8 cellular contexts compared by ENCODE assay signal in genomic region chr7:107580716-107581383, GRCh38. TPM values are rescaled to one million over a fixed set of nuclear protein-coding genes. Genes with fewer than 3 reads are reported as not detected.
A peak's percentile ranks its signal among the peaks of the same experiment; 100 is the strongest.
DNase-seq lines count a peak whose midpoint lies in the region; ATAC-seq, FAIRE-seq and TF ChIP-seq lines count a peak whose summit lies in the region.

No MANE protein-coding gene starts in this region.

- H3K4me1 ChIP-seq in mesodermal cell (ENCODE audit: control insufficient read depth, insufficient read depth, low read length, poor library complexity, severe bottlenecking): no peaks in the 10 kb centered on the region

- POLR2A ChIA-PET in MCF 10A (lab: Yijun Ruan, JAX): interaction anchor here (0.6 to 6.3 kb wide), 11 partner anchors 9 to 163 kb away, joined by 3 to 47 read pairs (median 4); partner anchors contain the start of genes CBLL1, COG5 and DUS4L

- no peak for DNase-seq in stimulated activated naive CD8-positive, alpha-beta T cell treated with anti-CD3 and anti-CD28 coated beads, Interleukin-15, Interleukin-2, amounts not matched to agents 100 U/mL and 50 U/mL, for 24 hours
- DNase-seq in MCF 10A (ENCODE audit: unreplicated experiment): peak; percentile 7
- DNase-seq in GDM1 (lab: John Stamatoyannopoulos, UW): no peak
- no peak for DNase-seq in NCI-H345 treated with DMSO at 0.1 percent for 48 hours (lab: John Stamatoyannopoulos, UW; ENCODE audit: unreplicated experiment)
- DNase-seq in HTR-8/SVneo (ENCODE audit: insufficient read length, low spot score): no peak
- no peak for DNase-seq in activated naive CD4-positive, alpha-beta T cell (lab: John Stamatoyannopoulos, UW)

- H3K9me3 Mint-ChIP-seq in stimulated activated naive CD8-positive, alpha-beta T cell treated with anti-CD3 and anti-CD28 coated beads, Interleukin-15, Interleukin-2, amounts not matched to agents 100 ng/mL and 50 ng/mL, for 24 hours: no peaks in the 10 kb centered on the region
- no peaks in the 10 kb centered on the region for H3K9me3 Mint-ChIP-seq in MCF 10A (ENCODE audit: unreplicated experiment)

- peaks cover 24% of the 10 kb centered on the region for H3K4me1 Mint-ChIP-seq in stimulated activated naive CD8-positive, alpha-beta T cell treated with anti-CD3 and anti-CD28 coated beads, Interleukin-15, Interleukin-2, amounts not matched to agents 100 ng/mL and 50 ng/mL, for 24 hours (ENCODE audit: low read depth)
- H3K4me1 Mint-ChIP-seq in MCF 10A (ENCODE audit: insufficient read depth, unreplicated experiment): peaks cover 20% of the 10 kb centered on the region

- CTCF ChIA-PET in MCF 10A (lab: Yijun Ruan, JAX): interaction anchor here (0.6 to 1.5 kb wide), 4 partner anchors 18 to 309 kb away, joined by 3 to 4 read pairs (median 3); no protein-coding TSS in a partner anchor

- H3K4me3 ChIP-seq in mesodermal cell (ENCODE audit: extremely low read depth, insufficient read depth, low read length, poor library complexity, severe bottlenecking): peak overlapping the region; percentile 68

- WGBS in mesodermal cell (ENCODE audit: insufficient coverage in 2 of 2), 2 experiments: no CpG with 5 or more reads among the region's 10 CpGs

- BruUV-seq in MCF 10A (replicated peaks; lab: Mats Ljungman, UMichigan): TSS peak; percentile 54

- H3K27ac ChIP-seq in mesodermal cell (ENCODE audit: low read depth, low read length, severe bottlenecking): peak overlapping the region; percentile 85

- H3K9me3 ChIP-seq in mesodermal cell (ENCODE audit: control insufficient read depth, low read length): no peaks in the 10 kb centered on the region

- no peaks in the 10 kb centered on the region for H3K27me3 Mint-ChIP-seq in stimulated activated naive CD8-positive, alpha-beta T cell treated with anti-CD3 and anti-CD28 coated beads, Interleukin-15, Interleukin-2, amounts not matched to agents 100 ng/mL and 50 ng/mL, for 24 hours
- H3K27me3 Mint-ChIP-seq in MCF 10A (ENCODE audit: insufficient read depth, unreplicated experiment): no peaks in the 10 kb centered on the region

- no peak for FAIRE-seq in HTR-8/SVneo (lab: Jason Lieb, UNC)

- peak overlapping the region; percentile 49 for H3K27ac Mint-ChIP-seq in stimulated activated naive CD8-positive, alpha-beta T cell treated with anti-CD3 and anti-CD28 coated beads, Interleukin-15, Interleukin-2, amounts not matched to agents 100 ng/mL and 50 ng/mL, for 24 hours
- H3K27ac Mint-ChIP-seq in MCF 10A (ENCODE audit: low read depth, unreplicated experiment): peak overlapping the region; percentile 75

- ATAC-seq in stimulated activated naive CD8-positive, alpha-beta T cell treated with anti-CD3 and anti-CD28 coated beads, Interleukin-15, Interleukin-2, amounts not matched to agents 100 U/mL and 50 U/mL, for 24 hours: no peak

- TF ChIP-seq CTCF in MCF 10A (IDR thresholded peaks at IDR 0.05; ENCODE audit: unreplicated experiment): no peak

- peaks cover 21% of the 10 kb centered on the region for H3K36me3 Mint-ChIP-seq in stimulated activated naive CD8-positive, alpha-beta T cell treated with anti-CD3 and anti-CD28 coated beads, Interleukin-15, Interleukin-2, amounts not matched to agents 100 ng/mL and 50 ng/mL, for 24 hours (ENCODE audit: low read depth)
- peaks cover 18% of the 10 kb centered on the region for H3K36me3 Mint-ChIP-seq in MCF 10A (ENCODE audit: insufficient read depth, unreplicated experiment)

- intact Hi-C loops in MCF 10A (cut with micrococcal nuclease): loop anchor here (1.0 to 5.0 kb wide), 3 partner anchors 14 to 161 kb away; partner anchors contain the start of gene CBLL1

- peaks cover 10% of the 10 kb centered on the region for H3K36me3 ChIP-seq in mesodermal cell (ENCODE audit: control insufficient read depth, insufficient read depth, low read length)

- H3K4me3 Mint-ChIP-seq in stimulated activated naive CD8-positive, alpha-beta T cell treated with anti-CD3 and anti-CD28 coated beads, Interleukin-15, Interleukin-2, amounts not matched to agents 100 ng/mL and 50 ng/mL, for 24 hours: peak overlapping the region; percentile 92
- H3K4me3 Mint-ChIP-seq in MCF 10A (ENCODE audit: unreplicated experiment): peak overlapping the region; percentile 87

RNA-seq across cellular contexts. Expression of gene BCAP29, which starts 0.8 kb away (rescaled TPM):
- 61.5 and 73.4 TPM in 2 replicates for total RNA-seq in MCF 10A (2022)
- polyA plus RNA-seq in mesodermal cell (2013, experiment 1 of 2): 44.4 TPM
- 54.9 TPM for polyA plus RNA-seq in mesodermal cell (2013, experiment 2 of 2)

RNA-seq across cellular contexts. Expression of gene DUS4L, which starts 17.1 kb away (rescaled TPM):
- total RNA-seq in MCF 10A (2022): 14.5 and 16.3 TPM in 2 replicates
- 11.8 TPM for polyA plus RNA-seq in mesodermal cell (2013, experiment 1 of 2)
- 12.2 TPM for polyA plus RNA-seq in mesodermal cell (2013, experiment 2 of 2)

RNA-seq across cellular contexts. Expression of gene COG5, which starts 17.1 kb away (rescaled TPM):
- total RNA-seq in MCF 10A (2022): 40.3 and 40.9 TPM in 2 replicates
- 31.0 TPM for polyA plus RNA-seq in mesodermal cell (2013, experiment 1 of 2)
- polyA plus RNA-seq in mesodermal cell (2013, experiment 2 of 2): 32.2 TPM
